ENCODE assay signal across 24 cellular contexts in genomic region chrX:11049976-11050375, GRCh38.
"Had no signal": no experiment of that assay in that cellular context is flagged by ENCODE, and none has a peak within 500 bp of the region (broad histone marks: within the 10 kb centered on the region; RNA-seq: fewer than 3 reads in every experiment).

No MANE protein-coding gene starts in this region.

- DNase-seq: dermis blood vessel endothelial cell; effector memory CD4-positive, alpha-beta T cell; gastrocnemius medialis; head of caudate nucleus; left ventricle myocardium superior; lower lobe of right lung; naive thymus-derived CD4-positive, alpha-beta T cell; nephron progenitor cell; nucleus accumbens; ovary; posterior cingulate gyrus; psoas muscle; right cardiac atrium; sigmoid colon; spleen; stimulated activated CD4-positive, alpha-beta T cell treated with anti-CD3 and anti-CD28 coated beads, Interleukin-2, amount 100 ng/mL, for 48 hours; stimulated activated naive B cell treated with anti-CD40 and anti-IgM and Interleukin-4, amounts not matched to agents 10 μg/mL and 1 μg/mL and 100 μg/mL, for 72 hours; upper lobe of left lung had no signal

- H3K27ac ChIP-seq: coronary artery, gastrocnemius medialis, lower lobe of right lung, ovary, psoas muscle, sigmoid colon, skin epidermis, spleen, thoracic aorta, tibial nerve, upper lobe of left lung had no signal

- H3K9me3 ChIP-seq: gastrocnemius medialis, lower lobe of right lung, ovary, psoas muscle, sigmoid colon, thoracic aorta had no signal

- H3K27me3 ChIP-seq: gastrocnemius medialis, ovary, sigmoid colon, spleen, tibial nerve, upper lobe of left lung had no signal

- H3K4me1 ChIP-seq: gastrocnemius medialis, lower lobe of right lung, psoas muscle, sigmoid colon, spleen, tibial nerve, upper lobe of left lung had no signal

- H3K36me3 ChIP-seq: gastrocnemius medialis, lower lobe of right lung, ovary, sigmoid colon, spleen, thoracic aorta, tibial nerve, upper lobe of left lung had no signal

- H3K9me3 Mint-ChIP-seq: stimulated activated naive CD8-positive, alpha-beta T cell treated with anti-CD3 and anti-CD28 coated beads, Interleukin-15, Interleukin-2, amounts not matched to agents 100 ng/mL and 50 ng/mL, for 24 hours had no signal

- H3K4me3 Mint-ChIP-seq: memory B cell; naive thymus-derived CD4-positive, alpha-beta T cell; nephron progenitor cell; stimulated activated naive B cell treated with anti-CD40 and anti-IgM and Interleukin-4, amounts not matched to agents 10 μg/mL and 1 μg/mL and 100 μg/mL, for 72 hours; stimulated activated naive CD8-positive, alpha-beta T cell treated with anti-CD3 and anti-CD28 coated beads, Interleukin-15, Interleukin-2, amounts not matched to agents 100 ng/mL and 50 ng/mL, for 24 hours had no signal

- H3K27ac Mint-ChIP-seq: memory B cell; naive thymus-derived CD4-positive, alpha-beta T cell; stimulated activated naive B cell treated with anti-CD40 and anti-IgM and Interleukin-4, amounts not matched to agents 10 μg/mL and 1 μg/mL and 100 μg/mL, for 72 hours; stimulated activated naive CD8-positive, alpha-beta T cell treated with anti-CD3 and anti-CD28 coated beads, Interleukin-15, Interleukin-2, amounts not matched to agents 100 ng/mL and 50 ng/mL, for 24 hours had no signal

- H3K4me1 Mint-ChIP-seq: memory B cell; naive thymus-derived CD4-positive, alpha-beta T cell; nephron progenitor cell; stimulated activated naive B cell treated with anti-CD40 and anti-IgM and Interleukin-4, amounts not matched to agents 10 μg/mL and 1 μg/mL and 100 μg/mL, for 72 hours had no signal

- H3K4me3 ChIP-seq: coronary artery, gastrocnemius medialis, lower lobe of right lung, ovary, psoas muscle, sigmoid colon, skin epidermis, spleen, thoracic aorta, tibial nerve, upper lobe of left lung had no signal

- ATAC-seq: gastrocnemius medialis; left ventricle myocardium superior; lower lobe of right lung; naive thymus-derived CD4-positive, alpha-beta T cell; psoas muscle; right cardiac atrium; stimulated activated naive B cell treated with anti-CD40 and anti-IgM and Interleukin-4, amounts not matched to agents 10 μg/mL and 1 μg/mL and 100 μg/mL, for 72 hours had no signal

- H3K36me3 Mint-ChIP-seq: memory B cell; stimulated activated naive B cell treated with anti-CD40 and anti-IgM and Interleukin-4, amounts not matched to agents 10 μg/mL and 1 μg/mL and 100 μg/mL, for 72 hours had no signal

- H3K27me3 Mint-ChIP-seq: memory B cell; naive thymus-derived CD4-positive, alpha-beta T cell; stimulated activated naive B cell treated with anti-CD40 and anti-IgM and Interleukin-4, amounts not matched to agents 10 μg/mL and 1 μg/mL and 100 μg/mL, for 72 hours; stimulated activated naive CD8-positive, alpha-beta T cell treated with anti-CD3 and anti-CD28 coated beads, Interleukin-15, Interleukin-2, amounts not matched to agents 100 ng/mL and 50 ng/mL, for 24 hours had no signal
